17 cellular contexts compared by ENCODE assay signal in genomic region chr6:104597541-104598050, GRCh38.
DNase-seq lines count a peak whose midpoint lies in the region; ATAC-seq and TF ChIP-seq lines count a peak whose summit lies in the region.
"Had no signal": no experiment of that assay in that cellular context is flagged by ENCODE, and none has a peak within 500 bp of the region (broad histone marks: within the 10 kb centered on the region; RNA-seq: fewer than 3 reads in every experiment).

No MANE protein-coding gene starts in this region.

- no peak for ATAC-seq in activated T-helper 17 cell treated with anti-CD3 and anti-CD28 coated beads, Interleukin-2, amount 50 U/mL, for 72 hours (replicated peaks)
- ATAC-seq: natural killer cell treated with Interleukin-12 subunit alpha and Interleukin-12 subunit beta and Interleukin-15 and Interleukin-18, amount 100 ng/mL, for 72 hours had no signal

- peaks cover 22% of the 10 kb centered on the region for H3K4me1 Mint-ChIP-seq in endodermal cell
- H3K4me1 Mint-ChIP-seq in neural progenitor cell: peaks cover 32% of the 10 kb centered on the region
- no peaks in the 10 kb centered on the region for H3K4me1 Mint-ChIP-seq in activated T-helper 17 cell treated with anti-CD3 and anti-CD28 coated beads, Interleukin-2, amount 50 U/mL, for 72 hours

- TF ChIP-seq CTCF in endodermal cell (conservative IDR thresholded peaks at IDR 0.05) (no peak), neural progenitor cell (IDR thresholded peaks at IDR 0.05) (no peak), ovary (IDR thresholded peaks at IDR 0.05) (no peak)

- no peak overlapping the region for H3K27ac ChIP-seq in endodermal cell (ENCODE audit: low read depth, low read length)
- H3K27ac ChIP-seq in neural progenitor cell: no peak overlapping the region
- H3K27ac ChIP-seq in ovary: no peak overlapping the region
- H3K27ac ChIP-seq: BLaER1, prostate gland, thoracic aorta had no signal

- H3K4me3 Mint-ChIP-seq in endodermal cell (no peak overlapping the region), neural progenitor cell (no peak overlapping the region)
- H3K4me3 Mint-ChIP-seq in activated T-helper 17 cell treated with anti-CD3 and anti-CD28 coated beads, Interleukin-2, amount 50 U/mL, for 72 hours: no peak overlapping the region
- H3K4me3 Mint-ChIP-seq: H9; natural killer cell treated with Interleukin-12 subunit alpha and Interleukin-12 subunit beta and Interleukin-15 and Interleukin-18, amount 100 ng/mL, for 72 hours had no signal

- DNase-seq in EH (ENCODE audit: low read depth) (peak; percentile 79), M059J (ENCODE audit: low read depth) (peak; percentile 77), endodermal cell (peak; percentile 67), neural progenitor cell (ENCODE audit: low spot score) (no peak), NCI-H2081 treated with DMSO at 0.1 percent for 48 hours (lab: John Stamatoyannopoulos, UW) (no peak), ovary (no peak), OCI-M2 (lab: John Stamatoyannopoulos, UW; ENCODE audit: unreplicated experiment) (no peak)
- DNase-seq: activated CD4-positive, CD25-positive, alpha-beta regulatory T cell treated with anti-CD3 and anti-CD28 coated beads, Interleukin-2, amount 50 U/mL, for 72 hours; activated effector memory CD4-positive, alpha-beta T cell treated with anti-CD3 and anti-CD28 coated beads, Interleukin-2, amount 50 U/mL, for 16 hours; amygdala; H9; islet precursor cell had no signal

- no peak for TF ChIP-seq EP300 in ovary (IDR thresholded peaks at IDR 0.05)

- H3K4me3 ChIP-seq in endodermal cell (ENCODE audit: low read length) (no peak overlapping the region), neural progenitor cell (no peak overlapping the region), ovary (no peak overlapping the region)
- H3K4me3 ChIP-seq: BLaER1, prostate gland, thoracic aorta had no signal

- H3K27ac Mint-ChIP-seq in endodermal cell: peak overlapping the region; percentile 76
- peak overlapping the region; percentile 11 for H3K27ac Mint-ChIP-seq in neural progenitor cell
- H3K27ac Mint-ChIP-seq in activated T-helper 17 cell treated with anti-CD3 and anti-CD28 coated beads, Interleukin-2, amount 50 U/mL, for 72 hours: no peak overlapping the region
- H3K27ac Mint-ChIP-seq: H9; natural killer cell treated with Interleukin-12 subunit alpha and Interleukin-12 subunit beta and Interleukin-15 and Interleukin-18, amount 100 ng/mL, for 72 hours had no signal

- no peaks in the 10 kb centered on the region for H3K36me3 ChIP-seq in endodermal cell (ENCODE audit: control insufficient read depth, insufficient read depth, low read length)
- no peaks in the 10 kb centered on the region for H3K36me3 ChIP-seq in neural progenitor cell
- no peaks in the 10 kb centered on the region for H3K36me3 ChIP-seq in ovary
- H3K36me3 ChIP-seq: BLaER1, prostate gland, thoracic aorta had no signal

- intact Hi-C loops in ovary (cut with DNase I): no loop called here

- no peak overlapping the region for H3K4me2 ChIP-seq in neural progenitor cell
- H3K4me2 ChIP-seq: BLaER1 had no signal

- no peaks in the 10 kb centered on the region for H3K36me3 Mint-ChIP-seq in endodermal cell (ENCODE audit: low read depth)
- no peaks in the 10 kb centered on the region for H3K36me3 Mint-ChIP-seq in neural progenitor cell
- H3K36me3 Mint-ChIP-seq in activated T-helper 17 cell treated with anti-CD3 and anti-CD28 coated beads, Interleukin-2, amount 50 U/mL, for 72 hours (ENCODE audit: low read depth): no peaks in the 10 kb centered on the region

- no peaks in the 10 kb centered on the region for H3F3A ChIP-seq in neural progenitor cell (ENCODE audit: low read depth)

- no peaks in the 10 kb centered on the region for H3K27me3 Mint-ChIP-seq in endodermal cell (ENCODE audit: insufficient read depth)
- H3K27me3 Mint-ChIP-seq in neural progenitor cell (ENCODE audit: insufficient read depth, low read depth): peaks cover 3% of the 10 kb centered on the region
- peaks cover 14% of the 10 kb centered on the region for H3K27me3 Mint-ChIP-seq in activated T-helper 17 cell treated with anti-CD3 and anti-CD28 coated beads, Interleukin-2, amount 50 U/mL, for 72 hours

- no peaks in the 10 kb centered on the region for H3K79me2 ChIP-seq in neural progenitor cell (ENCODE audit: low read depth)

- H3K4me1 ChIP-seq in endodermal cell (ENCODE audit: control insufficient read depth, insufficient read depth, low read length) (peaks cover 7% of the 10 kb centered on the region), neural progenitor cell (peaks cover 12% of the 10 kb centered on the region), ovary (ENCODE audit: insufficient read depth) (peaks cover 5% of the 10 kb centered on the region)
- H3K4me1 ChIP-seq: BLaER1, prostate gland had no signal

- no peak for TF ChIP-seq POLR2A in ovary (IDR thresholded peaks at IDR 0.05)

- no peak overlapping the region for H3K9ac ChIP-seq in endodermal cell (ENCODE audit: extremely low read depth, low read length, poor library complexity, severe bottlenecking)
- H3K9ac ChIP-seq in neural progenitor cell: no peak overlapping the region
- H3K9ac ChIP-seq: BLaER1 had no signal

- H4K20me1 ChIP-seq in neural progenitor cell (ENCODE audit: low read depth): no peaks in the 10 kb centered on the region
- H4K20me1 ChIP-seq: BLaER1 had no signal

- H2AFZ ChIP-seq in neural progenitor cell (replicated peaks): no peak overlapping the region

- 77 to 85% methylated on average over 4 of the region's 4 CpGs for WGBS in endodermal cell (ENCODE audit: insufficient coverage in 1 of 2, insufficient read length in 1 of 2), 2 experiments
- 74 to 78% (median 76%) methylated on average over 4 of the region's 4 CpGs for whole genome bisulfite sequencing in ovary, 3 donors

- H3K27me3 ChIP-seq in endodermal cell (ENCODE audit: control insufficient read depth, insufficient read depth, low read length, poor library complexity, severe bottlenecking): no peaks in the 10 kb centered on the region
- no peaks in the 10 kb centered on the region for H3K27me3 ChIP-seq in neural progenitor cell
- no peaks in the 10 kb centered on the region for H3K27me3 ChIP-seq in ovary
- H3K27me3 ChIP-seq: BLaER1 had no signal

- H3K9me3 Mint-ChIP-seq in endodermal cell: no peaks in the 10 kb centered on the region
- no peaks in the 10 kb centered on the region for H3K9me3 Mint-ChIP-seq in neural progenitor cell
- H3K9me3 Mint-ChIP-seq in activated T-helper 17 cell treated with anti-CD3 and anti-CD28 coated beads, Interleukin-2, amount 50 U/mL, for 72 hours: no peaks in the 10 kb centered on the region
- H3K9me3 Mint-ChIP-seq: H9 had no signal

- H3K9me3 ChIP-seq in endodermal cell (ENCODE audit: control insufficient read depth, low read length) (no peaks in the 10 kb centered on the region), neural progenitor cell (ENCODE audit: low read depth) (no peaks in the 10 kb centered on the region), ovary (no peaks in the 10 kb centered on the region)
- H3K9me3 ChIP-seq: BLaER1, prostate gland, thoracic aorta had no signal

Comparison
In these comparisons a context has a peak if more than half of its experiments do, and no peak if none do; other contexts are left out.
1. DNase-seq: peak in EH (single experiment), M059J (single experiment) and endodermal cell (single experiment); none in neural progenitor cell (single experiment), NCI-H2081 treated with DMSO at 0.1 percent for 48 hours (single experiment), ovary (0 of 5) and OCI-M2 (single experiment).